ENCODE assay signal across 24 cellular contexts in the genomic region with DNA sequence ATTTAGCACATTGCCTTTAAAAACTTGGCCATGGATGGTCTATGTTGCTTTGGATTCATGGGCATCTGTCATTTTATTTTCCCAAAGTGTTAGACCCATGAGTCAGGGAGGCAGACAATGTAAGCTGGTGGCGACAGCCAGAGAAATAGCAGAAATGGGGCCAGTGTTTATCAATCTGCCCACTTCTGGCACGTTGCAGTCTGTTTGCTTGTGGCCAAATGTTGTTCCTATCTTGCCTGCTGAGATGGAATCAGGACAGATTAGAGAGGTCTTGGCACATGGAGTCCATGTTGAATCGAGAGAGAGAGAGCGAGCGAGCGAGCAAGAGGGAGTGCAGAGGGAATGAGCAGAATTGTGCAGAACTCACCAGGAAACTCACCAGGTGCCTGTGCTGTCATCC. TPM values are rescaled to one million over a fixed set of nuclear protein-coding genes. Genes with fewer than 3 reads are reported as not detected.
DNase-seq lines count a peak whose midpoint lies in the region; ATAC-seq and TF ChIP-seq lines count a peak whose summit lies in the region.
"Had no signal": no experiment of that assay in that cellular context is flagged by ENCODE, and none has a peak within 500 bp of the region (broad histone marks: within the 10 kb centered on the region; RNA-seq: fewer than 3 reads in every experiment).

No MANE protein-coding gene starts in this region.

- no peaks in the 10 kb centered on the region for H3K27me3 ChIP-seq in iPS-15b (ENCODE audit: control insufficient read depth, insufficient read depth, low read length)
- no peaks in the 10 kb centered on the region for H3K27me3 ChIP-seq in sigmoid colon

- peak overlapping the region; percentile 14 for H3K27ac Mint-ChIP-seq in T-helper 17 cell
- no peak overlapping the region for H3K27ac Mint-ChIP-seq in activated T-cell treated with anti-CD3 and anti-CD28 coated beads, Interleukin-2, amount 50 U/mL, for 24 hours
- no peak overlapping the region for H3K27ac Mint-ChIP-seq in activated T-helper 17 cell treated with anti-CD3 and anti-CD28 coated beads, Interleukin-2, amount 50 U/mL, for 72 hours
- H3K27ac Mint-ChIP-seq: activated CD4-positive, alpha-beta T cell treated with anti-CD3 and anti-CD28 coated beads for 36 hours; activated naive CD8-positive, alpha-beta T cell treated with anti-CD3 and anti-CD28 coated beads, Interleukin-2, amount 50 U/mL, for 24 hours had no signal

- no peaks in the 10 kb centered on the region for H3K9me3 Mint-ChIP-seq in activated T-cell treated with anti-CD3 and anti-CD28 coated beads, Interleukin-2, amount 50 U/mL, for 24 hours
- no peaks in the 10 kb centered on the region for H3K9me3 Mint-ChIP-seq in activated T-helper 17 cell treated with anti-CD3 and anti-CD28 coated beads, Interleukin-2, amount 50 U/mL, for 72 hours
- H3K9me3 Mint-ChIP-seq: activated naive CD8-positive, alpha-beta T cell treated with anti-CD3 and anti-CD28 coated beads, Interleukin-2, amount 50 U/mL, for 24 hours; neural crest cell had no signal

- intact Hi-C loops in sigmoid colon (cut with DNase I) = loop anchor here (2.0 to 10.0 kb wide), 4 partner anchors 70 to 466 kb away; no protein-coding TSS in a partner anchor

- no peak for TF ChIP-seq EP300 in sigmoid colon (IDR thresholded peaks at IDR 0.05)

- no peak for TF ChIP-seq CTCF in sigmoid colon (IDR thresholded peaks at IDR 0.05)

- no peak for TF ChIP-seq POLR2A in sigmoid colon (IDR thresholded peaks at IDR 0.05)

- no peak overlapping the region for H3K4me3 ChIP-seq in iPS-15b (ENCODE audit: low read depth, low read length)
- H3K4me3 ChIP-seq in sigmoid colon = no peak overlapping the region
- H3K4me3 ChIP-seq: BLaER1, lung had no signal

- H3K4me1 Mint-ChIP-seq in T-helper 17 cell = peaks cover 5% of the 10 kb centered on the region
- no peaks in the 10 kb centered on the region for H3K4me1 Mint-ChIP-seq in activated T-cell treated with anti-CD3 and anti-CD28 coated beads, Interleukin-2, amount 50 U/mL, for 24 hours (ENCODE audit: low read depth)
- H3K4me1 Mint-ChIP-seq in activated T-helper 17 cell treated with anti-CD3 and anti-CD28 coated beads, Interleukin-2, amount 50 U/mL, for 72 hours = no peaks in the 10 kb centered on the region
- H3K4me1 Mint-ChIP-seq: activated CD4-positive, alpha-beta T cell treated with anti-CD3 and anti-CD28 coated beads for 36 hours; activated naive CD8-positive, alpha-beta T cell treated with anti-CD3 and anti-CD28 coated beads, Interleukin-2, amount 50 U/mL, for 24 hours had no signal

- H3K36me3 ChIP-seq in iPS-15b (ENCODE audit: control insufficient read depth, insufficient read depth, low read length) = no peaks in the 10 kb centered on the region
- H3K36me3 ChIP-seq in sigmoid colon = no peaks in the 10 kb centered on the region
- H3K36me3 ChIP-seq: BLaER1 had no signal

- H3K4me1 ChIP-seq in iPS-15b (ENCODE audit: control insufficient read depth, insufficient read depth, low read length) (no peaks in the 10 kb centered on the region), sigmoid colon (peaks cover 0 to 46% (median 35%) of the 10 kb centered on the region in 4 donors)

- 78 to 79% methylated on average over 6 of the region's 6 CpGs for WGBS in sigmoid colon, 2 donors

- H3K36me3 Mint-ChIP-seq in T-helper 17 cell (ENCODE audit: low read depth) = peaks cover 2% of the 10 kb centered on the region
- peaks cover 8% of the 10 kb centered on the region for H3K36me3 Mint-ChIP-seq in activated T-cell treated with anti-CD3 and anti-CD28 coated beads, Interleukin-2, amount 50 U/mL, for 24 hours (ENCODE audit: low read depth)
- peaks cover 22% of the 10 kb centered on the region for H3K36me3 Mint-ChIP-seq in activated T-helper 17 cell treated with anti-CD3 and anti-CD28 coated beads, Interleukin-2, amount 50 U/mL, for 72 hours (ENCODE audit: low read depth)

- H3K27me3 Mint-ChIP-seq in T-helper 17 cell = no peaks in the 10 kb centered on the region
- no peaks in the 10 kb centered on the region for H3K27me3 Mint-ChIP-seq in activated T-cell treated with anti-CD3 and anti-CD28 coated beads, Interleukin-2, amount 50 U/mL, for 24 hours
- no peaks in the 10 kb centered on the region for H3K27me3 Mint-ChIP-seq in activated T-helper 17 cell treated with anti-CD3 and anti-CD28 coated beads, Interleukin-2, amount 50 U/mL, for 72 hours
- H3K27me3 Mint-ChIP-seq: activated CD4-positive, alpha-beta T cell treated with anti-CD3 and anti-CD28 coated beads for 36 hours; activated naive CD8-positive, alpha-beta T cell treated with anti-CD3 and anti-CD28 coated beads, Interleukin-2, amount 50 U/mL, for 24 hours had no signal

- no peak for ATAC-seq in T-helper 17 cell
- no peak for ATAC-seq in activated T-helper 17 cell treated with anti-CD3 and anti-CD28 coated beads, Interleukin-2, amount 50 U/mL, for 72 hours (replicated peaks)
- ATAC-seq: activated CD4-positive, alpha-beta T cell treated with anti-CD3 and anti-CD28 coated beads for 36 hours; activated naive CD8-positive, alpha-beta T cell treated with anti-CD3 and anti-CD28 coated beads, Interleukin-2, amount 50 U/mL, for 24 hours had no signal

- peak overlapping the region; percentile 24 for H3K9ac ChIP-seq in iPS-15b (ENCODE audit: low read depth, low read length)
- H3K9ac ChIP-seq: BLaER1 had no signal

- no peak overlapping the region for H3K4me3 Mint-ChIP-seq in T-helper 17 cell
- no peak overlapping the region for H3K4me3 Mint-ChIP-seq in activated T-cell treated with anti-CD3 and anti-CD28 coated beads, Interleukin-2, amount 50 U/mL, for 24 hours
- H3K4me3 Mint-ChIP-seq in activated T-helper 17 cell treated with anti-CD3 and anti-CD28 coated beads, Interleukin-2, amount 50 U/mL, for 72 hours = no peak overlapping the region
- H3K4me3 Mint-ChIP-seq: activated CD4-positive, alpha-beta T cell treated with anti-CD3 and anti-CD28 coated beads for 36 hours; activated naive CD8-positive, alpha-beta T cell treated with anti-CD3 and anti-CD28 coated beads, Interleukin-2, amount 50 U/mL, for 24 hours; neural crest cell had no signal

- DNase-seq in DMS 273 treated with DMSO at 0.1 percent for 48 hours (lab: John Stamatoyannopoulos, UW) (peak; percentile 0), T-helper 17 cell (no peak), sigmoid colon (no peak), kidney tubule cell (ENCODE audit: low spot score) (no peak), HCEC 1CT (no peak)
- DNase-seq in activated T-cell treated with anti-CD3 and anti-CD28 coated beads, Interleukin-2, amount 50 U/mL, for 24 hours = no peak
- DNase-seq: activated CD4-positive, alpha-beta T cell treated with anti-CD3 and anti-CD28 coated beads for 36 hours; activated CD8-positive, alpha-beta memory T cell treated with anti-CD3 and anti-CD28 coated beads for 24 hours; activated naive CD8-positive, alpha-beta T cell treated with anti-CD3 and anti-CD28 coated beads, Interleukin-2, amount 50 U/mL, for 24 hours; GDM1; GOT3; kidney glomerular epithelial cell; NCI-H1092; NCI-H1930; NCI-H69; RPMI8226; stimulated activated naive CD4-positive, alpha-beta T cell treated with Interleukin-2 at 50 U/mL for 16 hours; T-helper 2 cell had no signal

- H3K9me3 ChIP-seq in T-helper 17 cell (ENCODE audit: control insufficient read depth, low read length, poor library complexity, severe bottlenecking) (no peaks in the 10 kb centered on the region), iPS-15b (ENCODE audit: control insufficient read depth, insufficient read depth, low read length) (no peaks in the 10 kb centered on the region), sigmoid colon (no peaks in the 10 kb centered on the region)
- H3K9me3 ChIP-seq: BLaER1 had no signal

- H3K27ac ChIP-seq in sigmoid colon = peak overlapping the region; percentile 17 to 86 (median 82)
- H3K27ac ChIP-seq: BLaER1 had no signal

RNA-seq across cellular contexts. Expression of a gene that starts 22.0 kb away (rescaled TPM):
- total RNA-seq in T-helper 17 cell = 10 to 100 TPM; 89.1 to 94.7 TPM
- total RNA-seq in sigmoid colon = 10 to 100 TPM in 2 of 4 donors, 1 to 10 TPM in 2; 8.9 to 65.1 (median 12.3) TPM
- polyA plus RNA-seq in sigmoid colon = 10 to 100 TPM in 1 of 3 donors, 1 to 10 TPM in 2; 3.0 to 42.5 (median 4.4) TPM
- 10 to 100 TPM; 34.9 to 35.8 TPM for total RNA-seq in activated T-helper 17 cell treated with anti-CD3 and anti-CD28 coated beads, Interleukin-2, amount 50 U/mL, for 72 hours
- polyA plus RNA-seq: endothelial cell of umbilical vein had no signal
